Comparison of ENCODE assay signal across 15 cellular contexts in genomic region chr6:3701631-3702030, GRCh38. TPM values are rescaled to one million over a fixed set of nuclear protein-coding genes. Genes with fewer than 3 reads are reported as not detected.
DNase-seq lines count a peak whose midpoint lies in the region; TF ChIP-seq lines count a peak whose summit lies in the region.
"Had no signal": no experiment of that assay in that cellular context is flagged by ENCODE, and none has a peak within 500 bp of the region (broad histone marks: within the 10 kb centered on the region; RNA-seq: fewer than 3 reads in every experiment).

No MANE protein-coding gene starts in this region.

- H3K27me3 ChIP-seq in right atrium auricular region = no peaks in the 10 kb centered on the region
- H3K27me3 ChIP-seq: BLaER1 treated with 17β-estradiol and CSF1 and Interleukin-3, amounts not matched to agents 10 nM and 100 nM had no signal

- DNase-seq in NCI-H82 (lab: John Stamatoyannopoulos, UW) (peak; percentile 22), NCI-H82 treated with DMSO at 0.1 percent for 48 hours (lab: John Stamatoyannopoulos, UW; ENCODE audit: unreplicated experiment) (no peak), NCI-H2227 (lab: John Stamatoyannopoulos, UW; ENCODE audit: unreplicated experiment) (peak; percentile 52), glutamatergic neuron (peak; percentile 17), right atrium auricular region (ENCODE audit: low spot score) (no peak), NCI-H187 (lab: John Stamatoyannopoulos, UW) (no peak), NCI-H1092 treated with DMSO at 0.1 percent for 48 hours (lab: John Stamatoyannopoulos, UW) (no peak)
- DNase-seq: ACHN; CD4-positive, CD25-positive, alpha-beta regulatory T cell; DMS153; DMS79 treated with DMSO at 0.1 percent for 48 hours; EL; GOT3; H9 had no signal

- H3K27ac ChIP-seq in right atrium auricular region = no peak overlapping the region
- H3K27ac ChIP-seq: BLaER1 treated with 17β-estradiol and CSF1 and Interleukin-3, amounts not matched to agents 10 nM and 100 nM had no signal

- TF ChIP-seq CTCF in glutamatergic neuron (IDR thresholded peaks at IDR 0.05; ENCODE audit: partially characterized antibody, unreplicated experiment) (no peak), right atrium auricular region (IDR thresholded peaks at IDR 0.05) (no peak)

- H3K9me3 ChIP-seq in right atrium auricular region = no peaks in the 10 kb centered on the region

- no peaks in the 10 kb centered on the region for H3K36me3 ChIP-seq in right atrium auricular region
- H3K36me3 ChIP-seq: BLaER1 treated with 17β-estradiol and CSF1 and Interleukin-3, amounts not matched to agents 10 nM and 100 nM had no signal

- H3K4me1 ChIP-seq in right atrium auricular region = no peaks in the 10 kb centered on the region

- H3K27me3 Mint-ChIP-seq in glutamatergic neuron (ENCODE audit: unreplicated experiment) = peaks cover 6% of the 10 kb centered on the region

- peaks cover 14% of the 10 kb centered on the region for H3K36me3 Mint-ChIP-seq in glutamatergic neuron (ENCODE audit: unreplicated experiment)
- H3K36me3 Mint-ChIP-seq: CD4-positive, CD25-positive, alpha-beta regulatory T cell had no signal

- H3K9me3 Mint-ChIP-seq in glutamatergic neuron (ENCODE audit: unreplicated experiment) = peaks cover 9% of the 10 kb centered on the region

- H3K27ac Mint-ChIP-seq in glutamatergic neuron (ENCODE audit: unreplicated experiment) = no peak overlapping the region
- H3K27ac Mint-ChIP-seq: CD4-positive, CD25-positive, alpha-beta regulatory T cell; H9 had no signal

- peaks cover 33% of the 10 kb centered on the region for H3K4me1 Mint-ChIP-seq in glutamatergic neuron (ENCODE audit: low read depth, unreplicated experiment)
- H3K4me1 Mint-ChIP-seq: CD4-positive, CD25-positive, alpha-beta regulatory T cell had no signal

- H3K4me3 ChIP-seq in right atrium auricular region = no peak overlapping the region
- H3K4me3 ChIP-seq: BLaER1 treated with 17β-estradiol and CSF1 and Interleukin-3, amounts not matched to agents 10 nM and 100 nM had no signal

- H3K4me3 Mint-ChIP-seq in glutamatergic neuron (ENCODE audit: unreplicated experiment) = no peak overlapping the region
- H3K4me3 Mint-ChIP-seq: CD4-positive, CD25-positive, alpha-beta regulatory T cell; H9 had no signal

RNA-seq across cellular contexts. Expression of gene PXDC1, which starts 49.9 kb away (rescaled TPM):
- total RNA-seq in glutamatergic neuron (ENCODE audit: unreplicated experiment) (7.5 TPM), right atrium auricular region (10 to 100 TPM; 43.5 to 77.2 TPM)

Comparison
In these comparisons a context has a peak if more than half of its experiments do, and no peak if none do; other contexts are left out.
1. DNase-seq: peak in NCI-H82 (single experiment), NCI-H2227 (single experiment) and glutamatergic neuron (single experiment); none in NCI-H82 treated with DMSO at 0.1 percent for 48 hours (single experiment), right atrium auricular region (single experiment), NCI-H187 (0 of 2) and NCI-H1092 treated with DMSO at 0.1 percent for 48 hours (single experiment).